9 cellular contexts compared by ENCODE assay signal in the genomic region with DNA sequence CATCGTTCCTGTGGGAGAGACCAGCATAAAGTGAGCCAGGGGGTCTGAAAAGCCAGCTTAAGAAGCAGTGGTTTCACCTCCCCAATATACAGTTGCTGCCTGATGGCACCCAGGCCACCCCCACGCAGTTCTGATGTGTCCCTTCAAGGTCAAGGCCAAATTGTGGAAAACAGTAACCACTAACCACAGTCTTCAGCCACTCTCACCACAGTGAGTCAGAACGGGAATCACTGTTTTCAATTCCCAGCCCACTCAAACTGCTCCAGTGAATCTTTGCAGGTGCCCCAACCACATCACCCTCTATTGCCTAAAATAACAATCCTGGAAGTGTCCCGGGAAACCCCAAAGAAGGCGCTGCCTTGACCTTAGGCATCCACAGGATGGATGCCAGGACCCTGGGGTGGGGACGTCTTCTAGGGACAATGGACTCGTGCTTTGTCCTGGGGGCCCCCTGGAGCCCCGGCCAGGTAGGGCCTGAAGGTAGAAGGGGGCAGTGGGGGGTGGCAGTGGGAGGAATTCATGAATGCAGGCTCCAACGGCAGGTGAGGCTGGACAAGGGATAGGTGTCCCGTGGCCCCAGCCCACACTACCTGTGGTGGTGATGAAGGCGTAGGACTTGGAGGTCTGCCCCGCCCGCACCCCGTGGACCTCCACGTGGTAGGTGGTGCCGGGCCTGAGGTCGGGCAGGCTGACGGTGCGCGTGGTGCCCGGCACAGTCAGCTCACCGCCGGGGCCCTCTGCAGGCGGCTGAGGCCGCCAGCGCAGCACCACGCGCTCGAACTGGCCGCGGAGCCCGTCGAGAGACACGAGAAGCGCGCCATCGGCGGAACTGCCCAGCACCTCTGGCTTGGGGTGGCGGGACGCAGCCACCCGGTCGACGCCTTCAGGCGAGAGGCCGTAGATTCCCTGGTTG. TPM values are rescaled to one million over a fixed set of nuclear protein-coding genes. Genes with fewer than 3 reads are reported as not detected.
DNase-seq lines count a peak whose midpoint lies in the region; ATAC-seq and TF ChIP-seq lines count a peak whose summit lies in the region.
"Had no signal": no experiment of that assay in that cellular context is flagged by ENCODE, and none has a peak within 500 bp of the region (broad histone marks: within the 10 kb centered on the region; RNA-seq: fewer than 3 reads in every experiment).

No MANE protein-coding gene starts in this region.

- no CpG with 5 or more reads among the region's 45 CpGs for WGBS in neuronal stem cell (ENCODE audit: extremely low coverage in 2 of 2, insufficient read length in 2 of 2, insufficient replicate concordance in 1 of 2), 2 donors

- ATAC-seq in HG02970 (IDR thresholded peaks at IDR 0.05; ENCODE audit: low FRiP score, unreplicated experiment) (no peak), GM19463 (IDR thresholded peaks at IDR 0.05; ENCODE audit: unreplicated experiment) (no peak), HG03520 (IDR thresholded peaks at IDR 0.05; ENCODE audit: unreplicated experiment) (no peak)

- H2AK5ac ChIP-seq in neuronal stem cell (ENCODE audit: low read depth, low read length): peak overlapping the region; percentile 91

- DNase-seq in GM13977 (ENCODE audit: low spot score) (peak; percentile 77), MV-4-11 (lab: John Stamatoyannopoulos, UW) (peak; percentile 70), colonic mucosa (no peak), neuronal stem cell (ENCODE audit: low spot score) (no peak), NCI-H128 (lab: John Stamatoyannopoulos, UW; ENCODE audit: unreplicated experiment) (no peak)

- TF ChIP-seq CTCF in GM13977 (IDR thresholded peaks at IDR 0.05; ENCODE audit: extremely low read depth, insufficient read depth, missing control alignments): no peak
- no peak for TF ChIP-seq CTCF in colonic mucosa (IDR thresholded peaks at IDR 0.05)

- peak overlapping the region; percentile 55 for H3K4me2 ChIP-seq in neuronal stem cell (ENCODE audit: insufficient read depth, low read length, poor library complexity, severe bottlenecking)

- H3K23ac ChIP-seq in neuronal stem cell (ENCODE audit: low read depth, low read length, poor library complexity): no peak overlapping the region

- in situ Hi-C loops in GM13977 (cut with MboI; ENCODE audit: low pct_unique_long_range_greater_than_20kb, low sequenced_read_pairs, unreplicated experiment): no loop called here

- no peak overlapping the region for H4K91ac ChIP-seq in neuronal stem cell (ENCODE audit: low read depth, low read length, poor library complexity)

- H3K14ac ChIP-seq in neuronal stem cell (ENCODE audit: low read length): no peak overlapping the region

- no peak overlapping the region for H4K8ac ChIP-seq in neuronal stem cell (ENCODE audit: low read depth, low read length)

- peak overlapping the region; percentile 94 for H3K18ac ChIP-seq in neuronal stem cell (ENCODE audit: low read length)

- H2BK12ac ChIP-seq in neuronal stem cell (ENCODE audit: low read length): peak overlapping the region; percentile 22

- intact Hi-C loops in colonic mucosa (cut with DNase I): no loop called here

- no peak overlapping the region for H3K9ac ChIP-seq in colonic mucosa (ENCODE audit: low read depth in 2 of 2, low read length in 2 of 2)
- H3K9ac ChIP-seq in neuronal stem cell (ENCODE audit: low read depth, low read length, poor library complexity): no peak overlapping the region

- no peak overlapping the region for H2AFZ ChIP-seq in neuronal stem cell (ENCODE audit: low read length)

- peaks cover 5% of the 10 kb centered on the region for H3K4me1 ChIP-seq in colonic mucosa
- no peaks in the 10 kb centered on the region for H3K4me1 ChIP-seq in neuronal stem cell (ENCODE audit: control insufficient read depth in 2 of 2, insufficient read depth in 1 of 2, low read depth in 1 of 2, low read length in 2 of 2)

- H2BK5ac ChIP-seq in neuronal stem cell (ENCODE audit: low read length): peak overlapping the region; percentile 56

- H3K27ac ChIP-seq in colonic mucosa: no peak overlapping the region
- no peak overlapping the region for H3K27ac ChIP-seq in neuronal stem cell (replicated peaks; ENCODE audit: low read length)
- H3K27ac ChIP-seq: right lobe of liver had no signal

- H3K4ac ChIP-seq in neuronal stem cell (ENCODE audit: low read length): no peak overlapping the region

- peak overlapping the region; percentile 49 for H2BK15ac ChIP-seq in neuronal stem cell (ENCODE audit: low read length)

- H3K4me3 ChIP-seq in colonic mucosa (peak overlapping the region; percentile 10), neuronal stem cell (ENCODE audit: low read length in 2 of 2) (peak overlapping the region in 1 of 2 donors; percentile 46)
- H3K4me3 ChIP-seq: right lobe of liver had no signal

- no peaks in the 10 kb centered on the region for H3K79me1 ChIP-seq in neuronal stem cell (ENCODE audit: low read depth, low read length)

- H3K36me3 ChIP-seq in colonic mucosa: no peaks in the 10 kb centered on the region
- H3K36me3 ChIP-seq in neuronal stem cell (replicated peaks in 1 of 2; ENCODE audit: control insufficient read depth in 2 of 2, insufficient read depth in 2 of 2, low read length in 2 of 2): no peaks in the 10 kb centered on the region
- H3K36me3 ChIP-seq: right lobe of liver had no signal

- H3K9me3 ChIP-seq in colonic mucosa (no peaks in the 10 kb centered on the region), neuronal stem cell (replicated peaks in 1 of 2; ENCODE audit: control insufficient read depth in 2 of 2, insufficient read depth in 1 of 2, low read depth in 1 of 2, low read length in 2 of 2) (no peaks in the 10 kb centered on the region)
- H3K9me3 ChIP-seq: right lobe of liver had no signal

- H2BK120ac ChIP-seq in neuronal stem cell (ENCODE audit: low read depth, low read length): no peak overlapping the region

- H3K27me3 ChIP-seq in colonic mucosa: no peaks in the 10 kb centered on the region
- H3K27me3 ChIP-seq in neuronal stem cell (ENCODE audit: control insufficient read depth in 3 of 3, insufficient read depth in 3 of 3, low read depth in 1 of 3, low read length in 3 of 3): peaks cover 0 to 63% (median 8%) of the 10 kb centered on the region in 3 experiments
- H3K27me3 ChIP-seq: right lobe of liver had no signal

RNA-seq across cellular contexts. Expression of a gene that starts 22.2 kb away (rescaled TPM):
- 10 to 100 TPM in 1 of 2 donors, 1 to 10 TPM in 1; 7.3 to 20.1 TPM for total RNA-seq in colonic mucosa
- polyA plus RNA-seq in neuronal stem cell (2013, experiment 1 of 2): 4.0 TPM
- polyA plus RNA-seq in neuronal stem cell (2013, experiment 2 of 2): 3.8 TPM

RNA-seq across cellular contexts. Expression of a gene that starts 41.1 kb away (rescaled TPM):
- 100 to 1,000 TPM in 1 of 2 donors, 10 to 100 TPM in 1; 83.3 to 131 TPM for total RNA-seq in colonic mucosa
- polyA plus RNA-seq in neuronal stem cell (2013, experiment 1 of 2): 43.3 TPM
- 41.6 TPM for polyA plus RNA-seq in neuronal stem cell (2013, experiment 2 of 2)

RNA-seq across cellular contexts. Expression of a gene that starts 43.2 kb away (rescaled TPM):
- total RNA-seq in colonic mucosa: 1 to 10 TPM; 5.2 to 8.1 TPM
- 6.4 TPM for polyA plus RNA-seq in neuronal stem cell (2013, experiment 1 of 2)
- polyA plus RNA-seq in neuronal stem cell (2013, experiment 2 of 2): 5.8 TPM

RNA-seq across cellular contexts. Expression of a gene that starts 48.7 kb away (rescaled TPM):
- 1 to 10 TPM in 1 of 2 donors, not detected in 1; 3.3 TPM for total RNA-seq in colonic mucosa
- polyA plus RNA-seq in neuronal stem cell (2013, experiment 1 of 2): 0.25 TPM
- 0.30 TPM for polyA plus RNA-seq in neuronal stem cell (2013, experiment 2 of 2)

Comparison
In these comparisons a context has a peak if more than half of its experiments do, and no peak if none do; other contexts are left out.
1. DNase-seq: peak in GM13977 (single experiment) and MV-4-11 (single experiment); none in colonic mucosa (single experiment), neuronal stem cell (single experiment) and NCI-H128 (single experiment).